Comparison of ENCODE assay signal across 29 cellular contexts in the genomic region with DNA sequence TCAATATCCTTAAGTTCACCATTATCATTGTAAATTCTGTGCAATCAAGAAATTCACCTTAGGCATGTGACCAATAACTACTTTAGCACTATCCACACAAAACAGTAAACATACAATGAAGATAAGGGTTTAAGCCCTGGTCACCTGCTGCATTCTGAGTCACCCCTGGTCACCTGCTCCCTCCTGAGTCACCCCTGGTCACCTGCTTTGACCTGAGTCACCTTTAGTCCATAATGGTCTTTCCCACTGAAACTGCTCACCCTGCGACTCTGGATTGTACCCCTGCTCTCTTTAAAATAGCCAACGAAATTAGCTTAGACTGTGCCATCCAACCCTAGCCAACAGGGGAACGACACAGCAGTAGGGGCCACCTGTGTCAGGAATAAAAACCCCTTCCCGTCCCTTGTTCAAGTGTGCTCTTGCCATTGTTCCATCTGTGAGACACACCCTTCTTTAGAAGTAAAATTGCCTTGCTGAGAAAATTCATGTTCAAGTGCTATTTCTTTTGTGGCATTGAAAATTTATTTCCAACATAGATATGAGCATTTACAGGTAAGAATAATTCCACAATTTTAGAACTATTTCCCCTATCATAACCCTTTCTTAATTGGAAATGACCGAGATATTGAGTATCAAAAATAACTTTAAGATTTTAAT.
"Had no signal": no experiment of that assay in that cellular context is flagged by ENCODE, and none has a peak within 500 bp of the region (broad histone marks: within the 10 kb centered on the region; RNA-seq: fewer than 3 reads in every experiment).

No MANE protein-coding gene starts in this region.

- H3K4me3 ChIP-seq: adrenal gland, body of pancreas, breast epithelium, MG63, SJCRH30, SK-N-MC had no signal

- H3K27ac Mint-ChIP-seq: activated CD4-positive, alpha-beta T cell treated with anti-CD3 and anti-CD28 coated beads, Interleukin-2, amount 10 ng/mL, durations not matched to agents 24 days and 14 days; activated CD8-positive, alpha-beta T cell treated with anti-CD3 and anti-CD28 coated beads for 36 hours; activated naive CD4-positive, alpha-beta T cell treated with anti-CD3 and anti-CD28 coated beads for 36 hours; activated naive CD4-positive, alpha-beta T cell treated with anti-CD3 and anti-CD28 coated beads, Interleukin-2, amount 50 U/mL, for 72 hours; activated T-helper 2 cell treated with anti-CD3 and anti-CD28 coated beads, Interferon-gamma antibody, Interleukin-2, Interleukin-4, amounts not matched to agents 10 μg/mL and 5 μg/mL and 100 μg/mL, durations not matched to agents 14 hours and 24 hours and 36 hours; T-helper 1 cell treated with Interleukin-12 subunit alpha and Interleukin-12 subunit beta and Interleukin-4 antibody, amounts not matched to agents 30 μg/mL and 1 μg/mL, for 36 hours; T-helper 2 cell treated with Interferon-gamma antibody and Interleukin-4, amounts not matched to agents 5 μg/mL and 100 μg/mL, for 36 hours had no signal

- H3K27me3 ChIP-seq: adrenal gland, body of pancreas, breast epithelium, MG63, SJCRH30 had no signal

- H3K27me3 Mint-ChIP-seq: activated CD4-positive, alpha-beta T cell treated with anti-CD3 and anti-CD28 coated beads, Interleukin-2, amount 10 ng/mL, durations not matched to agents 24 days and 14 days; activated CD8-positive, alpha-beta T cell treated with anti-CD3 and anti-CD28 coated beads for 36 hours had no signal

- H3K4me1 Mint-ChIP-seq: activated CD4-positive, alpha-beta T cell treated with anti-CD3 and anti-CD28 coated beads, Interleukin-2, amount 10 ng/mL, durations not matched to agents 24 days and 14 days had no signal

- H3K9me3 ChIP-seq: adrenal gland, body of pancreas, MG63, SJCRH30 had no signal

- ATAC-seq: activated CD8-positive, alpha-beta T cell treated with anti-CD3 and anti-CD28 coated beads for 36 hours; activated naive CD4-positive, alpha-beta T cell treated with anti-CD3 and anti-CD28 coated beads, Interleukin-2, amount 50 U/mL, for 72 hours; body of pancreas; Panc1 had no signal

- H3K4me3 Mint-ChIP-seq: activated CD4-positive, alpha-beta T cell treated with anti-CD3 and anti-CD28 coated beads, Interleukin-2, amount 10 ng/mL, durations not matched to agents 24 days and 14 days; activated CD8-positive, alpha-beta T cell treated with anti-CD3 and anti-CD28 coated beads for 36 hours; activated naive CD4-positive, alpha-beta T cell treated with anti-CD3 and anti-CD28 coated beads for 36 hours; T-helper 1 cell treated with Interleukin-12 subunit alpha and Interleukin-12 subunit beta and Interleukin-4 antibody, amounts not matched to agents 30 μg/mL and 1 μg/mL, for 36 hours; T-helper 2 cell treated with Interferon-gamma antibody and Interleukin-4, amounts not matched to agents 5 μg/mL and 100 μg/mL, for 36 hours had no signal

- DNase-seq: activated CD4-positive, alpha-beta T cell treated with anti-CD3 and anti-CD28 coated beads, Interleukin-2, amount 10 ng/mL, durations not matched to agents 24 days and 14 days; activated CD4-positive, alpha-beta T cell treated with anti-CD3 and anti-CD28 coated beads, Interleukin-2, amount 50 U/mL, for 4 hours; activated CD8-positive, alpha-beta T cell treated with anti-CD3 and anti-CD28 coated beads for 36 hours; activated gamma-delta T cell treated with Interleukin-2 at 50 U/mL for 16 hours; activated naive CD4-positive, alpha-beta T cell treated with anti-CD3 and anti-CD28 coated beads for 36 hours; activated T-cell treated with anti-CD3 and anti-CD28 coated beads, Interleukin-2, amount 50 U/mL, for 1 hour; adrenal gland; body of pancreas; Kasumi-1; KG1; MG63; NCI-H1092 treated with DMSO at 0.1 percent for 48 hours; NCI-H1417; NCI-H146; NCI-H187; NCI-H2029 treated with DMSO at 0.1 percent for 48 hours; NCI-H345; NCI-H524 treated with DMSO at 0.1 percent for 48 hours; SHP77; SJCRH30 had no signal

- H3K36me3 ChIP-seq: adrenal gland, breast epithelium, MG63, SJCRH30 had no signal

- FAIRE-seq: astrocyte, TTC549 had no signal

- H3K27ac ChIP-seq: adrenal gland, body of pancreas, breast epithelium, SJCRH30, SK-N-MC had no signal

- H3K4me1 ChIP-seq: adrenal gland, body of pancreas, breast epithelium, SJCRH30 had no signal
